ENCODE assay signal across 2 cellular contexts in genomic region chr16:4395055-4395726, GRCh38.
TF ChIP-seq lines count a peak whose summit lies in the region.

No MANE protein-coding gene starts in this region.

TF ChIP-seq in HEK293, 187 proteins besides CTCF, POLR2A, EP300 and RAD21:
- TF ChIP-seq ZNF311 (tag by site-specific recombination; IDR thresholded peaks at IDR 0.05; ENCODE audit: borderline replicate concordance) = no peak
- no peak for TF ChIP-seq ZNF530 (tag by site-specific recombination; IDR thresholded peaks at IDR 0.05; ENCODE audit: low read depth)
- no peak for TF ChIP-seq ZNF449 (tag by site-specific recombination; IDR thresholded peaks at IDR 0.05)
- TF ChIP-seq YY1 (tag by site-specific recombination; IDR thresholded peaks at IDR 0.05) = no peak
- TF ChIP-seq GLI4 (tag by site-specific recombination; IDR thresholded peaks at IDR 0.05) = no peak
- peak; percentile 50; the same call in 1 of the 2 replicates for TF ChIP-seq ZNF600 (tag by site-specific recombination; IDR thresholded peaks at IDR 0.05)
- TF ChIP-seq ZBTB26 (tag by site-specific recombination; optimal IDR thresholded peaks at IDR 0.05) = no peak

TF ChIP-seq in H1, 55 proteins besides CTCF, POLR2A, EP300 and RAD21:
- TF ChIP-seq RBBP5 (IDR thresholded peaks at IDR 0.05; ENCODE audit: borderline replicate concordance, low read depth, low read length) = no peak
- TF ChIP-seq NRF1 (IDR thresholded peaks at IDR 0.05; ENCODE audit: low read depth, low read length) = no peak
- no peak for TF ChIP-seq CBX5 (IDR thresholded peaks at IDR 0.05; ENCODE audit: low read depth, low read length)
- TF ChIP-seq, protein P1, sequence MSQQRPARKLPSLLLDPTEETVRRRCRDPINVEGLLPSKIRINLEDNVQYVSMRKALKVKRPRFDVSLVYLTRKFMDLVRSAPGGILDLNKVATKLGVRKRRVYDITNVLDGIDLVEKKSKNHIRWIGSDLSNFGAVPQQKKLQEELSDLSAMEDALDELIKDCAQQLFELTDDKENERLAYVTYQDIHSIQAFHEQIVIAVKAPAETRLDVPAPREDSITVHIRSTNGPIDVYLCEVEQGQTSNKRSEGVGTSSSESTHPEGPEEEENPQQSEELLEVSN (IDR thresholded peaks at IDR 0.05) = no peak
- TF ChIP-seq CHD7 (IDR thresholded peaks at IDR 0.05; ENCODE audit: insufficient replicate concordance, low read length) = no peak
- no peak for TF ChIP-seq FOSL1 (IDR thresholded peaks at IDR 0.05; ENCODE audit: insufficient read depth, low read depth, low read length)
- no peak for TF ChIP-seq RXRA (IDR thresholded peaks at IDR 0.05; ENCODE audit: insufficient read depth, low read depth, low read length)
- TF ChIP-seq BRCA1 (IDR thresholded peaks at IDR 0.05; ENCODE audit: low read depth, low read length) = no peak
- TF ChIP-seq PHF8 (conservative IDR thresholded peaks at IDR 0.05; ENCODE audit: low read depth, low read length) = no peak
- no peak for TF ChIP-seq SAP30 (IDR thresholded peaks at IDR 0.05; ENCODE audit: insufficient read depth, insufficient replicate concordance, low read length)
- no peak for TF ChIP-seq YY1 (IDR thresholded peaks at IDR 0.05; ENCODE audit: low read depth, low read length)
- TF ChIP-seq SIRT6 (IDR thresholded peaks at IDR 0.05; ENCODE audit: low read length) = no peak
- TF ChIP-seq SIN3A (conservative IDR thresholded peaks at IDR 0.05 in 1 of 2, IDR thresholded peaks at IDR 0.05 in 1 of 2; ENCODE audit: low read depth in 1 of 2, low read length in 2 of 2) = no peak
- no peak for TF ChIP-seq EZH2 (IDR thresholded peaks at IDR 0.05; ENCODE audit: low read depth, low read length, severe bottlenecking)
- TF ChIP-seq ZNF274 (IDR thresholded peaks at IDR 0.05; ENCODE audit: borderline replicate concordance, extremely low read depth, low read length) = no peak
- TF ChIP-seq TEAD4 (IDR thresholded peaks at IDR 0.05; ENCODE audit: low read depth, low read length) = no peak
